24 cellular contexts compared by ENCODE assay signal in the genomic region with DNA sequence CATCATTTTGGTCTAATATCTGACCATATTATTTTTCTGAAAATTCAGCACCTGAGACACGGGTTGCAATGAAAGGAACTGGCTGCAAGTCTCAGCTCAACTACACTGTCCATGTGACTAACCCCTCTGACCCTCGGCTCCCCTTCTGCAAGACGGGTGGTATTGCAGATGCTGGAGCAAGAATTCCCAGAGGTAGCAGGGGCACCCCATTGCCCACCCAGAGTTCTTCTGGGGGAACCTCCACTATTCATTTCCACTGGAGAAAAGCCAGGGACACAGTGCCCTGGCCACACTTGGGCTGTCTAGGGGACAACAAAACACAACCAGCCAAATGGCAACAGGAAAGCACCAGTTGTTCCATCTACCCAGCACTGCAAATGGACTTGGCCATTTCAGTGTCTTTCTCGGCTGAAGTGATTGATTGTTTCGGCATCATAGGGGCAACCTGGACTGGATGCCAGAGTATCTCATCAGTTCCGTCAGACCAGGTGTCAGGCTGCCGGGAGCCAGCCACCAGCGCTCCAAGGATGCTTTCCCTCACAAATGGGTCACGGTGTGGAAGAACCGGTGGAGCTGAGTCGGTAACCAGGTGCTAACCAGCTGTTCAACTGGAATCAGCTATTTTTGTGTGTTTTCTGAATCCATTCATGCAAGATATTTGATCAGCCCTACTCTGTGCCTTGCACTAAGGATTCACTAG. TPM values are rescaled to one million over a fixed set of nuclear protein-coding genes. Genes with fewer than 3 reads are reported as not detected.
"Had no signal": no experiment of that assay in that cellular context is flagged by ENCODE, and none has a peak within 500 bp of the region (broad histone marks: within the 10 kb centered on the region; RNA-seq: fewer than 3 reads in every experiment).

No MANE protein-coding gene starts in this region.

- H3K4me1 Mint-ChIP-seq: naive B cell had no signal

- H3K4me3 ChIP-seq: esophagus squamous epithelium, hepatocyte, left ventricle myocardium inferior, lung, skin epidermis, stomach, thoracic aorta, transverse colon had no signal

- H3K4me1 ChIP-seq: esophagus squamous epithelium, left ventricle myocardium inferior, stomach, transverse colon had no signal

- H3K4me3 Mint-ChIP-seq: naive B cell had no signal

- ATAC-seq: left cardiac atrium, sciatic nerve had no signal

- H3K27ac ChIP-seq: epithelial cell of prostate, esophagus squamous epithelium, hepatocyte, left ventricle myocardium inferior, neutrophil, skin epidermis, stomach, thoracic aorta, transverse colon had no signal

- DNase-seq: effector memory CD4-positive, alpha-beta T cell; esophagus squamous epithelium; foreskin fibroblast; head of caudate nucleus; kidney; left cardiac atrium; left ventricle myocardium inferior; mesenchymal stem cell; naive B cell; stimulated activated CD4-positive, alpha-beta T cell treated with anti-CD3 and anti-CD28 coated beads, Interleukin-12 subunit alpha, Interleukin-12 subunit beta, amount 100 ng/mL, for 4 hours; stimulated activated naive CD4-positive, alpha-beta T cell; stomach; substantia nigra; transverse colon had no signal

- H3K27me3 ChIP-seq: hepatocyte, neutrophil, transverse colon had no signal

- H3K36me3 ChIP-seq: esophagus squamous epithelium, left ventricle myocardium inferior, neutrophil, stomach, thoracic aorta, transverse colon had no signal

- H3K9me3 ChIP-seq: esophagus squamous epithelium, neutrophil, thoracic aorta, transverse colon had no signal

RNA-seq across cellular contexts. Expression of a gene that starts 58.1 kb away (rescaled TPM):
- total RNA-seq: esophagus squamous epithelium, hepatocyte, kidney, left cardiac atrium, left ventricle myocardium inferior, lung, osteoblast, pulmonary artery endothelial cell, sciatic nerve, stomach, thoracic aorta, transverse colon had no signal
- polyA plus RNA-seq: hepatocyte, lung, neural cell, stomach had no signal
